Comparison of ENCODE assay signal across 9 cellular contexts in genomic region chr3:48299746-48300361, GRCh38. TPM values are rescaled to one million over a fixed set of nuclear protein-coding genes. Genes with fewer than 3 reads are reported as not detected.
A peak's percentile ranks its signal among the peaks of the same experiment; 100 is the strongest.
DNase-seq lines count a peak whose midpoint lies in the region; ATAC-seq and TF ChIP-seq lines count a peak whose summit lies in the region.
"Had no signal": no experiment of that assay in that cellular context is flagged by ENCODE, and none has a peak within 500 bp of the region (broad histone marks: within the 10 kb centered on the region; RNA-seq: fewer than 3 reads in every experiment).

No MANE protein-coding gene starts in this region.

- intact Hi-C loops in heart right ventricle (cut with DNase I), result loop anchor here in 1 of 10 donors (10.0 kb wide), 1 partner anchor 1725 kb away; no protein-coding TSS in a partner anchor
- intact Hi-C loops in Right ventricle myocardium inferior (cut with DNase I), result no loop called here
- intact Hi-C loops in transverse colon (cut with DNase I; ENCODE audit: low total_unique reads), result no loop called here
- intact Hi-C loops in testis (cut with DNase I; ENCODE audit: low total_unique reads), result no loop called here

- no peaks in the 10 kb centered on the region for H3K9me3 ChIP-seq in heart right ventricle
- H3K9me3 ChIP-seq in transverse colon, result no peaks in the 10 kb centered on the region
- no peaks in the 10 kb centered on the region for H3K9me3 ChIP-seq in testis

- no peak for DNase-seq in heart right ventricle
- DNase-seq in Right ventricle myocardium inferior (ENCODE audit: missing footprints), result no peak
- no peak for DNase-seq in activated CD4-positive, alpha-beta memory T cell treated with anti-CD3 and anti-CD28 coated beads, Interleukin-2, amount 10 ng/mL, durations not matched to agents 7 days and 5 days
- DNase-seq in immature natural killer cell, result no peak
- no peak for DNase-seq in transverse colon
- DNase-seq in omental fat pad (ENCODE audit: low spot score), result no peak
- DNase-seq in testis, result no peak
- DNase-seq in NCI-H1930 (lab: John Stamatoyannopoulos, UW), result no peak
- DNase-seq: DMS79 had no signal

- H3K4me3 Mint-ChIP-seq in activated CD4-positive, alpha-beta memory T cell treated with anti-CD3 and anti-CD28 coated beads, Interleukin-2, amount 10 ng/mL, durations not matched to agents 7 days and 5 days, result peak overlapping the region; percentile 94
- H3K4me3 Mint-ChIP-seq in immature natural killer cell, result peak overlapping the region; percentile 86 to 95 (median 95)

- H3K27me3 Mint-ChIP-seq in activated CD4-positive, alpha-beta memory T cell treated with anti-CD3 and anti-CD28 coated beads, Interleukin-2, amount 10 ng/mL, durations not matched to agents 7 days and 5 days, result peaks cover 2% of the 10 kb centered on the region
- H3K27me3 Mint-ChIP-seq in immature natural killer cell (ENCODE audit: low read depth in 3 of 3), result peaks cover 1 to 6% (median 5%) of the 10 kb centered on the region in 3 donors

- peaks cover 0 to 38% (median 26%) of the 10 kb centered on the region in 9 donors for H3K36me3 ChIP-seq in heart right ventricle
- H3K36me3 ChIP-seq in transverse colon, result peaks cover 0 to 26% (median 9%) of the 10 kb centered on the region in 4 donors
- no peaks in the 10 kb centered on the region for H3K36me3 ChIP-seq in testis (ENCODE audit: low read depth, missing control alignments)

- CTCF ChIA-PET in activated CD4-positive, alpha-beta memory T cell treated with anti-CD3 and anti-CD28 coated beads, Interleukin-2, amount 10 ng/mL, durations not matched to agents 7 days and 5 days (lab: Charles Lee), result interaction anchor here (0.6 to 1.6 kb wide), 8 partner anchors 19 to 838 kb away, joined by 3 to 13 read pairs (median 4); partner anchors contain the start of gene ZNF589

- H3K4me1 ChIP-seq in heart right ventricle (peaks cover 9 to 26% (median 18%) of the 10 kb centered on the region in 9 donors), transverse colon (peaks cover 10 to 21% (median 17%) of the 10 kb centered on the region in 4 donors), testis (peaks cover 4% of the 10 kb centered on the region)

- H3K4me1 Mint-ChIP-seq in activated CD4-positive, alpha-beta memory T cell treated with anti-CD3 and anti-CD28 coated beads, Interleukin-2, amount 10 ng/mL, durations not matched to agents 7 days and 5 days, result peaks cover 37% of the 10 kb centered on the region
- H3K4me1 Mint-ChIP-seq in immature natural killer cell, result peaks cover 54 to 58% of the 10 kb centered on the region in 2 donors

- no peaks in the 10 kb centered on the region for H3K27me3 ChIP-seq in heart right ventricle
- H3K27me3 ChIP-seq in transverse colon, result no peaks in the 10 kb centered on the region
- no peaks in the 10 kb centered on the region for H3K27me3 ChIP-seq in testis

- TF ChIP-seq CTCF in heart right ventricle (IDR thresholded peaks at IDR 0.05) (no peak), transverse colon (IDR thresholded peaks at IDR 0.05) (no peak), omental fat pad (IDR thresholded peaks at IDR 0.05) (no peak), testis (IDR thresholded peaks at IDR 0.05) (no peak)

- H3K27ac Mint-ChIP-seq in activated CD4-positive, alpha-beta memory T cell treated with anti-CD3 and anti-CD28 coated beads, Interleukin-2, amount 10 ng/mL, durations not matched to agents 7 days and 5 days, result peak overlapping the region; percentile 97
- H3K27ac Mint-ChIP-seq in immature natural killer cell, result peak overlapping the region; percentile 60 to 97 (median 90)

- peaks cover 43% of the 10 kb centered on the region for H3K36me3 Mint-ChIP-seq in activated CD4-positive, alpha-beta memory T cell treated with anti-CD3 and anti-CD28 coated beads, Interleukin-2, amount 10 ng/mL, durations not matched to agents 7 days and 5 days (ENCODE audit: low read depth)
- peaks cover 6 to 13% (median 8%) of the 10 kb centered on the region in 3 donors for H3K36me3 Mint-ChIP-seq in immature natural killer cell

- 91 to 94% methylated on average over 5 of the region's 5 CpGs for WGBS in heart right ventricle, 2 donors
- 81 to 87% methylated on average over 3 to 5 of the region's 5 CpGs for WGBS in transverse colon (ENCODE audit: low coverage in 1 of 2), 2 donors
- WGBS in testis, 2 donors, result 71 to 78% methylated on average over 5 of the region's 5 CpGs

- TF ChIP-seq EP300 in transverse colon (IDR thresholded peaks at IDR 0.05; ENCODE audit: low read depth), result no peak

- H3K27ac ChIP-seq in heart right ventricle (peak overlapping the region in 2 of 10 donors; percentile 97 to 98), transverse colon (peak overlapping the region in 3 of 4 donors; percentile 97 to 99 (median 99)), testis (no peak overlapping the region)

- H3K4me3 ChIP-seq in heart right ventricle (peak overlapping the region in 6 of 10 donors; percentile 73 to 89 (median 86)), transverse colon (no peak overlapping the region), testis (peak overlapping the region in 1 of 2 donors; percentile 80)

- no peak for ATAC-seq in heart right ventricle
- no peak for ATAC-seq in Right ventricle myocardium inferior
- ATAC-seq in omental fat pad (ENCODE audit: low FRiP score), result no peak

- H3K9me3 Mint-ChIP-seq in activated CD4-positive, alpha-beta memory T cell treated with anti-CD3 and anti-CD28 coated beads, Interleukin-2, amount 10 ng/mL, durations not matched to agents 7 days and 5 days, result no peaks in the 10 kb centered on the region
- H3K9me3 Mint-ChIP-seq in immature natural killer cell, result no peaks in the 10 kb centered on the region

- TF ChIP-seq POLR2A in transverse colon (IDR thresholded peaks at IDR 0.05), result no peak
- no peak for TF ChIP-seq POLR2A in testis (IDR thresholded peaks at IDR 0.05)

- in situ Hi-C loops in transverse colon (cut with MboI; ENCODE audit: low pct_ligation_motif_present in 1 of 4, low pct_unique_long_range_greater_than_20kb in 1 of 4, low sequenced_read_pairs in 3 of 4), result no loop called here

- POLR2A ChIA-PET in activated CD4-positive, alpha-beta memory T cell treated with anti-CD3 and anti-CD28 coated beads, Interleukin-2, amount 10 ng/mL, durations not matched to agents 7 days and 5 days (lab: Charles Lee), result interaction anchor here (0.6 to 2.8 kb wide), 17 partner anchors 10 to 1320 kb away, joined by 3 to 15 read pairs (median 4); partner anchors contain the start of genes NBEAL2 and ZNF589

RNA-seq across cellular contexts. Expression of gene NME6, which starts 1.3 kb away (rescaled TPM):
- total RNA-seq in heart right ventricle (10 to 100 TPM; 15.9 to 25.7 (median 20.4) TPM), Right ventricle myocardium inferior (20.0 TPM), transverse colon (10 to 100 TPM; 22.9 to 39.3 (median 28.1) TPM), omental fat pad (10 to 100 TPM; 21.0 to 37.5 (median 25.2) TPM), testis (10 to 100 TPM; 28.6 to 36.5 TPM)
- polyA plus RNA-seq in heart right ventricle (10 to 100 TPM in 1 of 2 donors, 1 to 10 TPM in 1; 9.1 to 15.5 TPM), immature natural killer cell (10 to 100 TPM; 41.9 to 75.1 (median 64.0) TPM), testis (ENCODE audit: insufficient read depth, low read depth, low replicate concordance) (19.2 TPM)
- total RNA-seq in activated CD4-positive, alpha-beta memory T cell treated with anti-CD3 and anti-CD28 coated beads, Interleukin-2, amount 10 ng/mL, durations not matched to agents 7 days and 5 days, result 10 to 100 TPM; 28.0 to 32.5 TPM

RNA-seq across cellular contexts. Expression of gene SPINK8, which starts 33.6 kb away (rescaled TPM):
- total RNA-seq in heart right ventricle (not detected), Right ventricle myocardium inferior (not detected), transverse colon (not detected), omental fat pad (not detected), testis (not detected)
- polyA plus RNA-seq in heart right ventricle (not detected), immature natural killer cell (not detected), testis (ENCODE audit: insufficient read depth, low read depth, low replicate concordance) (not detected)
- total RNA-seq in activated CD4-positive, alpha-beta memory T cell treated with anti-CD3 and anti-CD28 coated beads, Interleukin-2, amount 10 ng/mL, durations not matched to agents 7 days and 5 days, result not detected

RNA-seq across cellular contexts. Expression of gene ZNF589, which starts 59.0 kb away (rescaled TPM):
- 1 to 10 TPM; 3.6 to 7.0 (median 4.4) TPM for total RNA-seq in heart right ventricle
- polyA plus RNA-seq in heart right ventricle, result 1 to 10 TPM; 2.9 to 5.9 TPM
- 6.2 TPM for total RNA-seq in Right ventricle myocardium inferior
- 10 to 100 TPM; 38.1 to 38.6 TPM for total RNA-seq in activated CD4-positive, alpha-beta memory T cell treated with anti-CD3 and anti-CD28 coated beads, Interleukin-2, amount 10 ng/mL, durations not matched to agents 7 days and 5 days
- polyA plus RNA-seq in immature natural killer cell, result 1 to 10 TPM; 3.1 to 4.8 (median 4.6) TPM
- total RNA-seq in transverse colon, result 1 to 10 TPM; 1.9 to 9.1 (median 5.8) TPM
- total RNA-seq in omental fat pad, result 10 to 100 TPM in 1 of 4 donors, 1 to 10 TPM in 3; 5.0 to 18.6 (median 7.7) TPM
- 10 to 100 TPM; 20.9 to 36.8 TPM for total RNA-seq in testis
- polyA plus RNA-seq in testis (ENCODE audit: insufficient read depth, low read depth, low replicate concordance), result 16.0 TPM

Comparison
In these comparisons a context has a peak if more than half of its experiments do, and no peak if none do; other contexts are left out.
1. H3K27ac ChIP-seq: peak in transverse colon (3 of 4); none in testis (0 of 2).
2. H3K4me3 ChIP-seq: peak in heart right ventricle (6 of 10); none in transverse colon (0 of 4).